8 cellular contexts compared by ENCODE assay signal in the genomic region with DNA sequence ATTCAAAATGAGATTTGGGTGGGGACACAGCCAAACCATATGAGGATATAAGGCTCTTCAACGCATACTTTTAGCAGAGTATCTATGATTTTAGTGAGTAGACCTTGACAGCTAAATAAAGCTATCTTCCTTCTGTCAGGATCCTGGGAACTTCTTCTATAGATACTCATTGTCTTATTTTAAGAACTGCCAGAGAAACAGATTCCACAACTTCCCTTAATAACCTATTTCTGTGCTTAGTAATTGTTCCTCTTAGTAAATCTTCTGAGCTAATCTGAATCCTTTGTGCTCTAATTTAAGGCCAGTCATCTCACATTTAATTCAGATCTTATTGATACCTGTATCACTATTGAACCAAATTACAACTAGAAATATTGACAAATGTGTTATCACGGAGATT.
"Had no signal": no experiment of that assay in that cellular context is flagged by ENCODE, and none has a peak within 500 bp of the region (broad histone marks: within the 10 kb centered on the region; RNA-seq: fewer than 3 reads in every experiment).

No MANE protein-coding gene starts in this region.

- DNase-seq: H7, HFFc6 had no signal

- ATAC-seq: GM23338, HCT116, HepG2 had no signal

- H3K36me3 ChIP-seq: HAP-1 had no signal

- H3K4me3 ChIP-seq: GM23338, HAP-1 had no signal

- H3K36me3 Mint-ChIP-seq: IgD-negative memory B cell had no signal

- H3K27ac ChIP-seq: HL-60 had no signal

- H3K4me1 ChIP-seq: HAP-1 had no signal

- H2AFZ ChIP-seq: GM23338 had no signal

- H3K4me1 Mint-ChIP-seq: GM23338 had no signal

- H3K27me3 Mint-ChIP-seq: IgD-negative memory B cell had no signal

- H3K9me3 Mint-ChIP-seq: GM23338, HFFc6, IgD-negative memory B cell had no signal

- H3K4me2 ChIP-seq: GM23338 had no signal

- H3K27ac Mint-ChIP-seq: GM23338, HFFc6, IgD-negative memory B cell had no signal

- H3K4me3 Mint-ChIP-seq: GM23338, HFFc6, IgD-negative memory B cell had no signal

- H3K9me3 ChIP-seq: HAP-1 had no signal
